Comparison of ENCODE assay signal across 12 cellular contexts in the genomic region with DNA sequence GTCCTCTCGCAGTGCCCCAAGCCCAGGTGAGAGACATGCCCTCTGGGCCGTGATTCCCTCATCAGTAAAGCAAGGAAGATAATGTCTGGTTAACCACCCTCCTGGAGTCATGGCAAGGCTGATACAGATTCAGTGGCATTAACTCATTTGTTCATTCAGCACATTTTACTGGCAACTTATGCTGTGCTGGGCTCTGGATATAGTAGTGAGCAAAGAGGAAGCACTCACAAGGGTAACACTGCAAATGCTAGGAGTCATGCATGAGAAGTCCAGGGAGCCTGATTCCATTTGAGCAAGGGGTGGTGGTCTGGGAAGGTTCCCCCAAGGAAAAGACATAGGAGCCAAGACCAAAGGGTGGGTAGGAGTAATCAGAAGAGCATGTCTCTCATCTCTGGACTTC. TPM values are rescaled to one million over a fixed set of nuclear protein-coding genes. Genes with fewer than 3 reads are reported as not detected.
DNase-seq lines count a peak whose midpoint lies in the region; ATAC-seq and TF ChIP-seq lines count a peak whose summit lies in the region.
"Had no signal": no experiment of that assay in that cellular context is flagged by ENCODE, and none has a peak within 500 bp of the region (broad histone marks: within the 10 kb centered on the region; RNA-seq: fewer than 3 reads in every experiment).

No MANE protein-coding gene starts in this region.

- in situ Hi-C loops in Panc1 (cut with HindIII; ENCODE audit: low pct_unique_long_range_greater_than_20kb, low sequenced_read_pairs), result no loop called here

- H3K27ac ChIP-seq in Panc1 (ENCODE audit: low read length) (peak overlapping the region; percentile 100), spleen (peak overlapping the region in 5 of 8 donors; percentile 39 to 93 (median 89))
- H3K27ac ChIP-seq: epithelial cell of prostate had no signal

- no TSS peak for BruUV-seq in Panc1 (replicated peaks; lab: Mats Ljungman, UMichigan)

- intact Hi-C loops in Panc1 (cut with micrococcal nuclease; ENCODE audit: unreplicated experiment), result no loop called here
- intact Hi-C loops in dendritic cell treated with granulocyte-macrophage colony-stimulating factor and Interleukin-4, amounts not matched to agents 40 ng/mL and 50 ng/mL, for 4 days (cut with micrococcal nuclease), result no loop called here
- intact Hi-C loops in spleen (cut with DNase I; ENCODE audit: low total_unique reads), result no loop called here

- H3K9me3 Mint-ChIP-seq in T-helper 1 cell treated with Interleukin-12 subunit alpha and Interleukin-12 subunit beta and Interleukin-4 antibody, amounts not matched to agents 30 μg/mL and 1 μg/mL, for 36 hours, result peaks cover 14% of the 10 kb centered on the region
- peaks cover 12% of the 10 kb centered on the region for H3K9me3 Mint-ChIP-seq in dendritic cell treated with granulocyte-macrophage colony-stimulating factor and Interleukin-4, amounts not matched to agents 40 ng/mL and 50 ng/mL, for 4 days

- peaks cover 71% of the 10 kb centered on the region for H3K36me3 Mint-ChIP-seq in T-helper 1 cell treated with Interleukin-12 subunit alpha and Interleukin-12 subunit beta and Interleukin-4 antibody, amounts not matched to agents 30 μg/mL and 1 μg/mL, for 36 hours (ENCODE audit: low read depth)
- H3K36me3 Mint-ChIP-seq in dendritic cell treated with granulocyte-macrophage colony-stimulating factor and Interleukin-4, amounts not matched to agents 40 ng/mL and 50 ng/mL, for 4 days (ENCODE audit: low read depth), result peaks cover 12% of the 10 kb centered on the region

- H3K27ac Mint-ChIP-seq in T-helper 1 cell treated with Interleukin-12 subunit alpha and Interleukin-12 subunit beta and Interleukin-4 antibody, amounts not matched to agents 30 μg/mL and 1 μg/mL, for 36 hours, result peak overlapping the region; percentile 99
- peak overlapping the region; percentile 35 for H3K27ac Mint-ChIP-seq in dendritic cell treated with granulocyte-macrophage colony-stimulating factor and Interleukin-4, amounts not matched to agents 40 ng/mL and 50 ng/mL, for 4 days

- H3K36me3 ChIP-seq in Panc1 (ENCODE audit: control insufficient read depth, insufficient read depth, low read length) (peaks cover 8% of the 10 kb centered on the region; the same call in 1 of the 2 replicates), spleen (no peaks in the 10 kb centered on the region)

- H3K4me1 ChIP-seq in Panc1 (ENCODE audit: control insufficient read depth, insufficient read depth, low read length), result peaks cover 85% of the 10 kb centered on the region
- peaks cover 64 to 96% (median 82%) of the 10 kb centered on the region in 6 donors for H3K4me1 ChIP-seq in spleen

- POLR2A ChIA-PET in Panc1 (lab: Charles Lee), result no interaction called here

- ATAC-seq in Panc1, result no peak
- no peak for ATAC-seq in GM19035 (IDR thresholded peaks at IDR 0.05; ENCODE audit: unreplicated experiment)
- ATAC-seq in HG03135 (IDR thresholded peaks at IDR 0.05; ENCODE audit: unreplicated experiment), result no peak
- ATAC-seq: mucosa of descending colon had no signal

- H3K27me3 Mint-ChIP-seq in T-helper 1 cell treated with Interleukin-12 subunit alpha and Interleukin-12 subunit beta and Interleukin-4 antibody, amounts not matched to agents 30 μg/mL and 1 μg/mL, for 36 hours (ENCODE audit: low read depth), result no peaks in the 10 kb centered on the region
- H3K27me3 Mint-ChIP-seq in dendritic cell treated with granulocyte-macrophage colony-stimulating factor and Interleukin-4, amounts not matched to agents 40 ng/mL and 50 ng/mL, for 4 days, result no peaks in the 10 kb centered on the region

- no peaks in the 10 kb centered on the region for H3K27me3 ChIP-seq in Panc1 (ENCODE audit: control insufficient read depth, insufficient read depth, low read length)
- no peaks in the 10 kb centered on the region for H3K27me3 ChIP-seq in spleen (replicated peaks in 1 of 7)

- no peak for TF ChIP-seq CTCF in Panc1 (IDR thresholded peaks at IDR 0.05)
- TF ChIP-seq CTCF in spleen (IDR thresholded peaks at IDR 0.05 in 8 of 11, conservative IDR thresholded peaks at IDR 0.05 in 3 of 11), result no peak

- DNase-seq in T-helper 1 cell (no peak), Panc1 (ENCODE audit: low read depth, low spot score) (no peak), spleen (peak; percentile 27), DMS 273 treated with DMSO at 0.1 percent for 48 hours (lab: John Stamatoyannopoulos, UW) (no peak)
- DNase-seq: mucosa of descending colon, NCI-H1048, NCI-H524 treated with DMSO at 0.1 percent for 48 hours had no signal

- H3K4me3 ChIP-seq in Panc1 (ENCODE audit: low read depth in 2 of 2, low read length in 2 of 2) (no peak overlapping the region), spleen (no peak overlapping the region)
- H3K4me3 ChIP-seq: mucosa of descending colon had no signal

- TF ChIP-seq POLR2A in spleen (IDR thresholded peaks at IDR 0.05), result no peak

- CTCF ChIA-PET in Panc1 (lab: Charles Lee), result no interaction called here

- peaks cover 93% of the 10 kb centered on the region for H3K4me1 Mint-ChIP-seq in T-helper 1 cell treated with Interleukin-12 subunit alpha and Interleukin-12 subunit beta and Interleukin-4 antibody, amounts not matched to agents 30 μg/mL and 1 μg/mL, for 36 hours (ENCODE audit: low read depth)
- H3K4me1 Mint-ChIP-seq in dendritic cell treated with granulocyte-macrophage colony-stimulating factor and Interleukin-4, amounts not matched to agents 40 ng/mL and 50 ng/mL, for 4 days (ENCODE audit: low read depth), result peaks cover 72% of the 10 kb centered on the region

- peak overlapping the region; percentile 55 for H3K4me3 Mint-ChIP-seq in T-helper 1 cell treated with Interleukin-12 subunit alpha and Interleukin-12 subunit beta and Interleukin-4 antibody, amounts not matched to agents 30 μg/mL and 1 μg/mL, for 36 hours
- H3K4me3 Mint-ChIP-seq in dendritic cell treated with granulocyte-macrophage colony-stimulating factor and Interleukin-4, amounts not matched to agents 40 ng/mL and 50 ng/mL, for 4 days, result no peak overlapping the region

- H3K9me3 ChIP-seq in Panc1 (ENCODE audit: control insufficient read depth, insufficient read depth, low read depth, low read length) (peaks cover 9% of the 10 kb centered on the region; the same call in 1 of the 2 replicates), spleen (peaks cover 0 to 7% (median 0%) of the 10 kb centered on the region in 8 donors)

- 88 to 100% (median 93%) methylated on average over 2 of the region's 2 CpGs for WGBS in spleen, 5 donors

RNA-seq across cellular contexts. Expression of a gene that starts 50.2 kb away (rescaled TPM):
- total RNA-seq in Panc1 (2021; ENCODE audit: unreplicated experiment) (394 TPM), spleen (10 to 100 TPM; 27.3 to 78.4 (median 47.5) TPM)
- 255 TPM for polyA plus RNA-seq in Panc1 (2012; ENCODE audit: insufficient read length)
- polyA plus RNA-seq in spleen, result 1 to 10 TPM; 8.3 to 8.9 (median 8.6) TPM
